In genomic region chr6:131136021-131136847, GRCh38 we compare ENCODE assay signal across 9 cellular contexts. TPM values are rescaled to one million over a fixed set of nuclear protein-coding genes. Genes with fewer than 3 reads are reported as not detected.
DNase-seq lines count a peak whose midpoint lies in the region; ATAC-seq, FAIRE-seq and TF ChIP-seq lines count a peak whose summit lies in the region.
"Had no signal": no experiment of that assay in that cellular context is flagged by ENCODE, and none has a peak within 500 bp of the region (broad histone marks: within the 10 kb centered on the region; RNA-seq: fewer than 3 reads in every experiment).

No MANE protein-coding gene starts in this region.

- H2AFZ ChIP-seq in SK-N-SH (ENCODE audit: low read depth) = peak overlapping the region; percentile 90

- no peak for TF ChIP-seq RAD21 in SK-N-SH (IDR thresholded peaks at IDR 0.05; ENCODE audit: low read length)

- 44% methylated on average over 19 of the region's 19 CpGs for WGBS in SK-N-SH (ENCODE audit: low lambda C conversion rate)
- 9 to 10% methylated on average over 19 of the region's 19 CpGs for WGBS in body of pancreas, 2 donors
- WGBS in small intestine, 3 donors = 15 to 17% (median 17%) methylated on average over 19 of the region's 19 CpGs

- no peaks in the 10 kb centered on the region for H3K9me3 Mint-ChIP-seq in IgD-negative memory B cell

- H3K4me3 ChIP-seq in SK-N-SH (ENCODE audit: low read depth in 2 of 2, low read length in 1 of 2) (peak overlapping the region; percentile 56 to 60), body of pancreas (peak overlapping the region; percentile 50 to 55), iPS-18c (ENCODE audit: insufficient read depth, low read depth, low read length) (peak overlapping the region; percentile 60), small intestine (ENCODE audit: low read depth in 1 of 2, low read length in 2 of 2) (peak overlapping the region; percentile 74 to 77)

- CTCF ChIA-PET in SK-N-SH (lab: Yijun Ruan, JAX) = no interaction called here

- H3K27ac ChIP-seq in SK-N-SH (ENCODE audit: low read depth in 2 of 2, low read length in 1 of 2) (no peak overlapping the region; a peak in 1 of 4 replicates), body of pancreas (peak overlapping the region; percentile 75 to 89 (median 84)), small intestine (ENCODE audit: low read depth in 1 of 2, low read length in 1 of 2) (peak overlapping the region; percentile 75 to 81)

- H3K27me3 ChIP-seq in SK-N-SH (ENCODE audit: insufficient read depth) = peaks cover 10% of the 10 kb centered on the region
- no peaks in the 10 kb centered on the region for H3K27me3 ChIP-seq in body of pancreas
- H3K27me3 ChIP-seq in small intestine (ENCODE audit: control insufficient read depth in 2 of 2, insufficient read depth in 2 of 2, low read length in 2 of 2) = no peaks in the 10 kb centered on the region

- H3K9me3 ChIP-seq in SK-N-SH (no peaks in the 10 kb centered on the region), body of pancreas (no peaks in the 10 kb centered on the region), iPS-18c (ENCODE audit: control insufficient read depth, insufficient read depth, low read length) (no peaks in the 10 kb centered on the region), small intestine (ENCODE audit: control insufficient read depth, low read depth) (no peaks in the 10 kb centered on the region)

- peak overlapping the region; percentile 81 for H3K4me2 ChIP-seq in SK-N-SH

- no peaks in the 10 kb centered on the region for H3K9me2 ChIP-seq in SK-N-SH

- no peak for FAIRE-seq in small intestine (lab: Jason Lieb, UNC)
- FAIRE-seq: G401.6 had no signal

- peak overlapping the region; percentile 95 to 96 (median 96) for H3K27ac Mint-ChIP-seq in IgD-negative memory B cell

- ATAC-seq in SK-N-SH treated with all-trans-retinoic acid at 6 μM for 48 hours (no peak; the same call in 2 of the 3 replicates), body of pancreas (peak; percentile 25), GM18511 (IDR thresholded peaks at IDR 0.05; ENCODE audit: unreplicated experiment) (no peak), GM18505 (IDR thresholded peaks at IDR 0.05; ENCODE audit: unreplicated experiment) (no peak)

- peaks cover 3% of the 10 kb centered on the region in 2 experiments; a peak in 3 of 4 replicates for H3K4me1 ChIP-seq in SK-N-SH (ENCODE audit: control insufficient read depth in 1 of 2, insufficient read depth in 2 of 2, low read depth in 1 of 2, low read length in 1 of 2)
- H3K4me1 ChIP-seq in body of pancreas = peaks cover 7% of the 10 kb centered on the region
- peaks cover 0 to 2% of the 10 kb centered on the region in 2 donors for H3K4me1 ChIP-seq in small intestine (ENCODE audit: control insufficient read depth in 2 of 2, insufficient read depth in 1 of 2, low read depth in 1 of 2, low read length in 1 of 2)

- POLR2A ChIA-PET in SK-N-SH (lab: Yijun Ruan, JAX) = no interaction called here

- H3K27me3 Mint-ChIP-seq in IgD-negative memory B cell = no peaks in the 10 kb centered on the region

- H3K4me1 Mint-ChIP-seq in IgD-negative memory B cell = peaks cover 10 to 26% (median 20%) of the 10 kb centered on the region in 3 donors

- H3K36me3 ChIP-seq in SK-N-SH (replicated peaks in 1 of 2; ENCODE audit: control insufficient read depth in 1 of 2, insufficient read depth in 2 of 2, low read length in 1 of 2) (no peaks in the 10 kb centered on the region), body of pancreas (replicated peaks in 1 of 2; ENCODE audit: insufficient read depth in 1 of 2, low read depth in 2 of 2) (no peaks in the 10 kb centered on the region), small intestine (ENCODE audit: control insufficient read depth in 2 of 2, insufficient read depth in 2 of 2, low read length in 2 of 2) (no peaks in the 10 kb centered on the region)

- no peaks in the 10 kb centered on the region for H3K79me2 ChIP-seq in SK-N-SH (ENCODE audit: insufficient read depth)

- no peak for TF ChIP-seq CTCF in SK-N-SH (IDR thresholded peaks at IDR 0.05)
- no peak for TF ChIP-seq CTCF in body of pancreas (IDR thresholded peaks at IDR 0.05)

- DNase-seq in SK-N-SH = no peak
- peak; percentile 8 to 44 (median 22) for DNase-seq in body of pancreas
- DNase-seq in small intestine = peak; percentile 66

- TF ChIP-seq POLR2A in body of pancreas (IDR thresholded peaks at IDR 0.05) = no peak
- TF ChIP-seq POLR2A in GM18505 (IDR thresholded peaks at IDR 0.05; ENCODE audit: borderline replicate concordance, extremely low read depth, insufficient read depth, insufficient read length) = no peak

- peak overlapping the region; percentile 86 to 100 (median 97) for H3K4me3 Mint-ChIP-seq in IgD-negative memory B cell

- no peaks in the 10 kb centered on the region for H3K36me3 Mint-ChIP-seq in IgD-negative memory B cell

- H3K9ac ChIP-seq in SK-N-SH = peak overlapping the region; percentile 68; the same call in 1 of the 2 replicates

- intact Hi-C loops in body of pancreas (cut with DNase I) = no loop called here

- peaks cover 3% of the 10 kb centered on the region for H3F3A ChIP-seq in SK-N-SH (replicated peaks; ENCODE audit: insufficient read depth)

- H4K20me1 ChIP-seq in SK-N-SH (ENCODE audit: insufficient read depth) = no peaks in the 10 kb centered on the region

- no peak for TF ChIP-seq EP300 in SK-N-SH (IDR thresholded peaks at IDR 0.05; ENCODE audit: borderline replicate concordance in 1 of 2, low read depth in 1 of 2, low read length in 1 of 2)

TF ChIP-seq in SK-N-SH, 30 proteins besides CTCF, POLR2A, EP300 and RAD21 (continues in another document):
- TF ChIP-seq JUND (IDR thresholded peaks at IDR 0.05) (no peak), MAX (IDR thresholded peaks at IDR 0.05; ENCODE audit: low read depth) (no peak), SMC3 (IDR thresholded peaks at IDR 0.05; ENCODE audit: low read depth, low read length) (no peak), CHD2 (IDR thresholded peaks at IDR 0.05; ENCODE audit: low read length, partially characterized antibody) (no peak), NFIC (IDR thresholded peaks at IDR 0.05; ENCODE audit: borderline replicate concordance) (no peak)

TF ChIP-seq in SK-N-SH treated with all-trans-retinoic acid at 6 μM for 48 hours, 23 proteins besides CTCF, POLR2A, EP300 and RAD21 (continues in another document):
- no peak for TF ChIP-seq RARB (CRISPR knock-in tag; IDR thresholded peaks at IDR 0.05)
- TF ChIP-seq ZFP30 (CRISPR knock-in tag; IDR thresholded peaks at IDR 0.05) = no peak
- no peak for TF ChIP-seq TSHZ2 (CRISPR knock-in tag; IDR thresholded peaks at IDR 0.05)
- no peak for TF ChIP-seq PATZ1 (CRISPR knock-in tag; IDR thresholded peaks at IDR 0.05; ENCODE audit: borderline replicate concordance)
- no peak for TF ChIP-seq TCF4 (CRISPR knock-in tag; IDR thresholded peaks at IDR 0.05; ENCODE audit: borderline replicate concordance)
- TF ChIP-seq ZNF70 (CRISPR knock-in tag; IDR thresholded peaks at IDR 0.05) = no peak

RNA-seq across cellular contexts. Expression of gene AKAP7, which starts 1.0 kb away (rescaled TPM):
- 0.58 and 0.75 TPM in 2 replicates for polyA plus RNA-seq in SK-N-SH (2012; rRNA removed)
- 0.92 and 1.2 TPM in 2 replicates for polyA plus RNA-seq in SK-N-SH (2012; cell fraction: cytosol; rRNA removed)
- 0.46 and 0.62 TPM in 2 replicates for polyA plus RNA-seq in SK-N-SH (2012; cell fraction: nucleus; rRNA removed)
- polyA plus RNA-seq in IgD-negative memory B cell = 2.8 TPM
- total RNA-seq in body of pancreas = 10 to 100 TPM; 57.6 to 66.9 TPM
- 10 to 100 TPM in 2 of 3 donors, 1 to 10 TPM in 1; 9.2 to 31.8 (median 11.6) TPM for polyA plus RNA-seq in small intestine

Comparison
In these comparisons a context has a peak if more than half of its experiments do, and no peak if none do; other contexts are left out.
1. H3K27ac ChIP-seq: peak in body of pancreas (4 of 4) and small intestine (2 of 2); none in SK-N-SH (0 of 2).
2. Peak in every context shown above with its lines, with median percentiles within 50 percentile points of each other: H3K4me3 ChIP-seq.